ENCODE assay signal across 8 cellular contexts in the genomic region with DNA sequence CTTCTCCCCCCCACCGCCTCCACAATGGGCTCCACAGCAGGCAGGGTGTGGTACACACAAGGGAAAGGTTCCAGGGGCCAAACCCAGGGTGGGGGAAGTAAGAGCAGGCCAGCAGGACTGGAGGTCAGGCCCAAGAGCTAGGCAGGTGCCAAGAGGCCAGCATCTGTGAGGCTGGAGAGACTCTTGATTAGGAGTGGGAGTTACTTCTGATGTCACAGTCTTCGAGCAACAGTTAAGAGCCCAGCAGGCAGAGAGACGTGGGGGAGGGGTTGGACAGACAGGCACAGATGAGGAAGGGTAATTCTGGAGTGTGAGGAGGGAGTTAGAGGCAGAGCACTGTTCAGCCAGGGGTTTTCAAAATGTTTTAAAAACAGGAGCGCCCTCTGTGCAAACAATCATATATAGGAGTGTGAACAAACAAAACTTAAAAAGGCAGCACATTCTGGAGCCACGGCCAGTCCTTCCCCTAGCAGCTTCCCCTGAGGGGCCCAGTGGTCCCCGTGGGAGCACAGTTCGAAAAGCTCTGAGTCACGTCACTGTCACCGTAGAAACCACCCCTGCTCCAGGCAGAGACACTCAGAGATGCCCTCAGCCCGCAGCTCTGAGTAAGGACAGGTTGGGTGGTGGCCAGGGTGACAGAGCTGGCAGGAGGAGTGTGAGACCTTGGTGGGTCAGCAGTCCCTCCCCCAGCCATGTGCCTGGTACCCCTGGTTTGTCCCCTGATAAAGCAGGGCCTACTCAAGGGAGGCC. TPM values are rescaled to one million over a fixed set of nuclear protein-coding genes. Genes with fewer than 3 reads are reported as not detected.
DNase-seq lines count a peak whose midpoint lies in the region; TF ChIP-seq lines count a peak whose summit lies in the region.

No MANE protein-coding gene starts in this region.

- H3K27ac Mint-ChIP-seq in activated CD4-positive, alpha-beta memory T cell treated with anti-CD3 and anti-CD28 coated beads for 36 hours, result peak overlapping the region; percentile 23
- no peak overlapping the region for H3K27ac Mint-ChIP-seq in activated CD4-positive, alpha-beta memory T cell treated with anti-CD3 and anti-CD28 coated beads, Interleukin-2, amount 10 ng/mL, durations not matched to agents 7 days and 5 days
- peak overlapping the region; percentile 88 to 96 (median 91) for H3K27ac Mint-ChIP-seq in IgD-negative memory B cell

- intact Hi-C loops in activated CD4-positive, alpha-beta memory T cell treated with anti-CD3 and anti-CD28 coated beads for 36 hours (cut with micrococcal nuclease), result loop anchor here (10.0 kb wide), 1 partner anchor 295 kb away; a partner anchor contains a TSS
- intact Hi-C loops in ovary (cut with DNase I), result loop anchor here in 3 of 4 donors (5.0 kb wide), 1 partner anchor 102 kb away; no protein-coding TSS in a partner anchor

- POLR2A ChIA-PET in activated CD4-positive, alpha-beta memory T cell treated with anti-CD3 and anti-CD28 coated beads for 36 hours (lab: Charles Lee), result interaction anchor here (2.7 kb wide), 1 partner anchor 55 kb away, joined by 5 read pairs; no protein-coding TSS in a partner anchor
- POLR2A ChIA-PET in activated CD4-positive, alpha-beta memory T cell treated with anti-CD3 and anti-CD28 coated beads, Interleukin-2, amount 10 ng/mL, durations not matched to agents 7 days and 5 days (lab: Charles Lee), result interaction anchor here (1.5 kb wide), 1 partner anchor 56 kb away, joined by 5 read pairs; a partner anchor contains a TSS

- peak; percentile 42 for TF ChIP-seq POLR2A in ovary (IDR thresholded peaks at IDR 0.05)

- H3K27me3 Mint-ChIP-seq in activated CD4-positive, alpha-beta memory T cell treated with anti-CD3 and anti-CD28 coated beads for 36 hours, result no peaks in the 10 kb centered on the region
- no peaks in the 10 kb centered on the region for H3K27me3 Mint-ChIP-seq in activated CD4-positive, alpha-beta memory T cell treated with anti-CD3 and anti-CD28 coated beads, Interleukin-2, amount 10 ng/mL, durations not matched to agents 7 days and 5 days
- H3K27me3 Mint-ChIP-seq in IgD-negative memory B cell, result no peaks in the 10 kb centered on the region

- peaks cover 4% of the 10 kb centered on the region for H3K4me1 ChIP-seq in ovary (ENCODE audit: insufficient read depth)

- no peaks in the 10 kb centered on the region for H3K36me3 ChIP-seq in ovary

- no peaks in the 10 kb centered on the region for H3K27me3 ChIP-seq in ovary

- H3K9me3 Mint-ChIP-seq in activated CD4-positive, alpha-beta memory T cell treated with anti-CD3 and anti-CD28 coated beads for 36 hours, result no peaks in the 10 kb centered on the region
- H3K9me3 Mint-ChIP-seq in activated CD4-positive, alpha-beta memory T cell treated with anti-CD3 and anti-CD28 coated beads, Interleukin-2, amount 10 ng/mL, durations not matched to agents 7 days and 5 days, result no peaks in the 10 kb centered on the region
- H3K9me3 Mint-ChIP-seq in IgD-negative memory B cell, result no peaks in the 10 kb centered on the region

- peak; percentile 60 for DNase-seq in activated CD4-positive, alpha-beta memory T cell treated with anti-CD3 and anti-CD28 coated beads for 36 hours
- DNase-seq in activated CD4-positive, alpha-beta memory T cell treated with anti-CD3 and anti-CD28 coated beads, Interleukin-2, amount 10 ng/mL, durations not matched to agents 7 days and 5 days, result no peak
- DNase-seq in T1000 (lab: John Stamatoyannopoulos, UW), result peak; percentile 90
- DNase-seq in fibroblast of mammary gland (ENCODE audit: low read depth), result peak; percentile 83
- DNase-seq in ovary, result peak; percentile 68 to 83 (median 78)
- DNase-seq in epidermal melanocyte (ENCODE audit: insufficient read length, low spot score), result no peak
- no peak for DNase-seq in medulla oblongata (ENCODE audit: extremely low spot score)

- H3K4me3 ChIP-seq in fibroblast of mammary gland (ENCODE audit: control insufficient read depth, low read depth, low read length) (no peak overlapping the region), ovary (no peak overlapping the region)

- H3K4me1 Mint-ChIP-seq in activated CD4-positive, alpha-beta memory T cell treated with anti-CD3 and anti-CD28 coated beads for 36 hours (ENCODE audit: low read depth), result peaks cover 7% of the 10 kb centered on the region
- H3K4me1 Mint-ChIP-seq in activated CD4-positive, alpha-beta memory T cell treated with anti-CD3 and anti-CD28 coated beads, Interleukin-2, amount 10 ng/mL, durations not matched to agents 7 days and 5 days, result peaks cover 12% of the 10 kb centered on the region
- peaks cover 14 to 18% (median 18%) of the 10 kb centered on the region in 3 donors for H3K4me1 Mint-ChIP-seq in IgD-negative memory B cell

- CTCF ChIA-PET in activated CD4-positive, alpha-beta memory T cell treated with anti-CD3 and anti-CD28 coated beads for 36 hours (lab: Charles Lee), result interaction anchor here (0.9 to 14.6 kb wide), 10 partner anchors 41 to 202 kb away, joined by 3 to 366 read pairs (median 4); a partner anchor contains a TSS
- CTCF ChIA-PET in activated CD4-positive, alpha-beta memory T cell treated with anti-CD3 and anti-CD28 coated beads, Interleukin-2, amount 10 ng/mL, durations not matched to agents 7 days and 5 days (lab: Charles Lee), result interaction anchor here (1.0 to 17.0 kb wide), 8 partner anchors 12 to 197 kb away, joined by 3 to 284 read pairs (median 4); no protein-coding TSS in a partner anchor

- H3K36me3 Mint-ChIP-seq in activated CD4-positive, alpha-beta memory T cell treated with anti-CD3 and anti-CD28 coated beads for 36 hours, result peaks cover 5% of the 10 kb centered on the region
- H3K36me3 Mint-ChIP-seq in activated CD4-positive, alpha-beta memory T cell treated with anti-CD3 and anti-CD28 coated beads, Interleukin-2, amount 10 ng/mL, durations not matched to agents 7 days and 5 days (ENCODE audit: low read depth), result peaks cover 13% of the 10 kb centered on the region
- H3K36me3 Mint-ChIP-seq in IgD-negative memory B cell, result peaks cover 2% of the 10 kb centered on the region

- no peaks in the 10 kb centered on the region for H3K9me3 ChIP-seq in ovary

- no peak overlapping the region for H3K4me3 Mint-ChIP-seq in activated CD4-positive, alpha-beta memory T cell treated with anti-CD3 and anti-CD28 coated beads for 36 hours
- H3K4me3 Mint-ChIP-seq in activated CD4-positive, alpha-beta memory T cell treated with anti-CD3 and anti-CD28 coated beads, Interleukin-2, amount 10 ng/mL, durations not matched to agents 7 days and 5 days, result no peak overlapping the region
- peak overlapping the region in 3 of 4 donors; percentile 23 to 89 (median 82) for H3K4me3 Mint-ChIP-seq in IgD-negative memory B cell

- no peak for TF ChIP-seq EP300 in ovary (IDR thresholded peaks at IDR 0.05)

- WGBS in ovary, 3 donors, result 9 to 23% (median 13%) methylated on average over 10 of the region's 10 CpGs

- TF ChIP-seq CTCF in fibroblast of mammary gland (conservative IDR thresholded peaks at IDR 0.05; ENCODE audit: control insufficient read depth, insufficient read depth, low read depth, low read length), result no peak
- no peak for TF ChIP-seq CTCF in ovary (IDR thresholded peaks at IDR 0.05)

- H3K27ac ChIP-seq in ovary, result peak overlapping the region; percentile 83 to 87

RNA-seq across cellular contexts. Expression of a gene that starts 55.6 kb away (rescaled TPM):
- total RNA-seq in activated CD4-positive, alpha-beta memory T cell treated with anti-CD3 and anti-CD28 coated beads for 36 hours, result 10 to 100 TPM; 16.0 to 17.8 TPM
- total RNA-seq in activated CD4-positive, alpha-beta memory T cell treated with anti-CD3 and anti-CD28 coated beads, Interleukin-2, amount 10 ng/mL, durations not matched to agents 7 days and 5 days, result 10 to 100 TPM; 26.6 to 27.5 TPM
- 8.9 TPM for polyA plus RNA-seq in IgD-negative memory B cell
- 10 to 100 TPM in 5 of 7 donors, 1 to 10 TPM in 2; 8.6 to 33.7 (median 14.8) TPM for total RNA-seq in ovary
- polyA plus RNA-seq in ovary, result 10 to 100 TPM; 10.6 to 22.0 TPM

Comparison
In these comparisons a context has a peak if more than half of its experiments do, and no peak if none do; other contexts are left out.
1. DNase-seq: peak in activated CD4-positive, alpha-beta memory T cell treated with anti-CD3 and anti-CD28 coated beads for 36 hours (single experiment), T1000 (single experiment), fibroblast of mammary gland (single experiment) and ovary (5 of 5); none in activated CD4-positive, alpha-beta memory T cell treated with anti-CD3 and anti-CD28 coated beads, Interleukin-2, amount 10 ng/mL, durations not matched to agents 7 days and 5 days (single experiment), epidermal melanocyte (single experiment) and medulla oblongata (single experiment).
2. H3K4me3 Mint-ChIP-seq: peak in IgD-negative memory B cell (3 of 4); none in activated CD4-positive, alpha-beta memory T cell treated with anti-CD3 and anti-CD28 coated beads for 36 hours (single experiment) and activated CD4-positive, alpha-beta memory T cell treated with anti-CD3 and anti-CD28 coated beads, Interleukin-2, amount 10 ng/mL, durations not matched to agents 7 days and 5 days (single experiment).